16 cellular contexts compared by ENCODE assay signal in the genomic region with DNA sequence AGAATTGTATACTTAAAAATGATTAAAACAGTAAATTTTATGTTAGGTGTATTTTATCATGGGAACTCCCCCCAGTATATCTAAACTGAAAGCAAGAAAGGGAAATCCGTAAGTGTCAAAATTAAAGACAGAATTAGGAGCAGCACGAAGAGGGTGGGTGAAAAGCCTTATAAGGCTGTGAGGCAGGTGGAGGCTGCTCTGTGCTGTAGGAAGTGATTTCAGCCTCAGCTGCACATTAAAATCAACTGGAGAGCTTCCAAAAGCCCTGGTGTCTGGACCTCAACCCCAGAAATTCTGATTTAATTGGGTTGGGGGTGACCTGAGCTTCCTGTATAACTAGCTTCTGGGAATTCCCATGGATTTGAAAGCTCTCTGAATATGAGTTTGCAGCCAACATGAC.
"Had no signal": no experiment of that assay in that cellular context is flagged by ENCODE, and none has a peak within 500 bp of the region (broad histone marks: within the 10 kb centered on the region; RNA-seq: fewer than 3 reads in every experiment).

No MANE protein-coding gene starts in this region.

- H3K4me1 Mint-ChIP-seq: activated naive CD8-positive, alpha-beta T cell treated with anti-CD3 and anti-CD28 coated beads, Interleukin-2, amount 10 ng/mL, durations not matched to agents 7 days and 5 days; nephron had no signal

- H3K27ac Mint-ChIP-seq: activated CD8-positive, alpha-beta T cell treated with anti-CD3 and anti-CD28 coated beads for 36 hours; activated naive CD8-positive, alpha-beta T cell treated with anti-CD3 and anti-CD28 coated beads, Interleukin-2, amount 10 ng/mL, durations not matched to agents 7 days and 5 days; activated T-cell treated with anti-CD3 and anti-CD28 coated beads, Interleukin-2, amount 50 U/mL, for 72 hours; type B pancreatic cell had no signal

- ATAC-seq: activated CD8-positive, alpha-beta T cell treated with anti-CD3 and anti-CD28 coated beads for 36 hours; activated T-cell treated with anti-CD3 and anti-CD28 coated beads, Interleukin-2, amount 50 U/mL, for 72 hours; left cardiac atrium had no signal

- H3K9me3 ChIP-seq: ascending aorta, prostate gland had no signal

- H3K27ac ChIP-seq: ascending aorta, prostate gland, VCaP had no signal

- H3K27me3 ChIP-seq: ascending aorta had no signal

- H3K27me3 Mint-ChIP-seq: activated naive CD8-positive, alpha-beta T cell treated with anti-CD3 and anti-CD28 coated beads, Interleukin-2, amount 10 ng/mL, durations not matched to agents 7 days and 5 days; type B pancreatic cell had no signal

- H3K4me1 ChIP-seq: ascending aorta, prostate gland had no signal

- H3K4me3 ChIP-seq: ascending aorta, prostate gland had no signal

- H3K9me3 Mint-ChIP-seq: activated CD8-positive, alpha-beta T cell treated with anti-CD3 and anti-CD28 coated beads for 36 hours; activated naive CD8-positive, alpha-beta T cell treated with anti-CD3 and anti-CD28 coated beads, Interleukin-2, amount 10 ng/mL, durations not matched to agents 7 days and 5 days; activated T-cell treated with anti-CD3 and anti-CD28 coated beads, Interleukin-2, amount 50 U/mL, for 72 hours had no signal

- DNase-seq: activated CD8-positive, alpha-beta memory T cell treated with anti-CD3 and anti-CD28 coated beads, Interleukin-2, amount 50 U/mL, for 4 hours; activated CD8-positive, alpha-beta T cell treated with anti-CD3 and anti-CD28 coated beads for 36 hours; activated gamma-delta T cell treated with Interleukin-2 at 50 U/mL for 16 hours; activated naive CD8-positive, alpha-beta T cell treated with anti-CD3 and anti-CD28 coated beads, Interleukin-2, amount 10 ng/mL, durations not matched to agents 7 days and 5 days; activated T-cell treated with anti-CD3 and anti-CD28 coated beads, Interleukin-2, amount 50 U/mL, for 72 hours; foreskin melanocyte; head of caudate nucleus; left cardiac atrium; mammary epithelial cell; stimulated activated CD4-positive, alpha-beta T cell treated with anti-CD3 and anti-CD28 coated beads, Interleukin-12 subunit alpha, Interleukin-12 subunit beta, amount 100 ng/mL, for 4 hours; stimulated activated naive CD4-positive, alpha-beta T cell had no signal

- H3K36me3 Mint-ChIP-seq: activated naive CD8-positive, alpha-beta T cell treated with anti-CD3 and anti-CD28 coated beads, Interleukin-2, amount 10 ng/mL, durations not matched to agents 7 days and 5 days; type B pancreatic cell had no signal

- H3K36me3 ChIP-seq: ascending aorta, prostate gland had no signal

- H3K4me3 Mint-ChIP-seq: activated CD8-positive, alpha-beta T cell treated with anti-CD3 and anti-CD28 coated beads for 36 hours; activated naive CD8-positive, alpha-beta T cell treated with anti-CD3 and anti-CD28 coated beads, Interleukin-2, amount 10 ng/mL, durations not matched to agents 7 days and 5 days; activated T-cell treated with anti-CD3 and anti-CD28 coated beads, Interleukin-2, amount 50 U/mL, for 72 hours; nephron; type B pancreatic cell had no signal
